In the genomic region with DNA sequence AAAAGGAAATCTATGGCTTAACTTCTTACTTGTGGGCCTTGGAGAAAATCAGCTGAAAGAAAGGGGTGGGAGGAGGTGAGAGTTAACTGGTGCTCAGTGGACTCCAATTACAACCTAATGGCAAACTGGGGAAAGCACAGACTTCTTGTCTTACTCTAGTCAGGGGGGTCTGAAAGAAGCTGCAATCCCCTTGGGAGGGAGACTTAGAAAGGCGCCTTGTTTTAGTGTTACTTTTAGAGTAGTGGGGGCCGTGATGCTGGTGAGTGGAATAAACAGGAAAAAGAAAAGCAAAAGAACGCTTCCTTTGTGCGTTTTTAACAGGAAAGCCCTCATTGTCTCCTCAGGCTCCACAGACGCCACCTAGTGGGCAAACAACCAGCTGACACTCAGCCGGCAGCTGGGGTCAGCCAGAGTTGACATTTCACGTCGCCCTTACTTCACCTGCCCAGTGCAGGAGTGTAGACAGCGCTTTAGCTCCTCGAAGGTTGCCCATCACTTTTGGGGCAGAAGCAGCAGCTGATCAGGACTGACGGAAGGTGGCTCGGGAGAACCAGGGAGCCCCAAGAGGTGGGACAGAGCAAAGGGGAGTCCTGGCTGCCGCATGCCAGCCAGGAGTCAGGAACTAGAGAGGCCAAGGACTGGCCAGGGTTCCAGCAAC, we compare ENCODE assay signal across 8 cellular contexts. TPM values are rescaled to one million over a fixed set of nuclear protein-coding genes. Genes with fewer than 3 reads are reported as not detected.
DNase-seq lines count a peak whose midpoint lies in the region; ATAC-seq and TF ChIP-seq lines count a peak whose summit lies in the region.

No MANE protein-coding gene starts in this region.

- WGBS in ovary, 3 donors: 19 to 22% (median 22%) methylated on average over 13 of the region's 13 CpGs
- WGBS in thyroid gland, 2 donors: 20 to 25% methylated on average over 13 of the region's 13 CpGs

- peaks cover 14% of the 10 kb centered on the region for H3K4me1 ChIP-seq in DND-41 (ENCODE audit: insufficient read depth, low read length)
- no peaks in the 10 kb centered on the region for H3K4me1 ChIP-seq in ovary (ENCODE audit: insufficient read depth)
- H3K4me1 ChIP-seq in thyroid gland: peaks cover 0 to 8% of the 10 kb centered on the region in 2 donors

- no peak for TF ChIP-seq EP300 in ovary (IDR thresholded peaks at IDR 0.05)

- intact Hi-C loops in ovary (cut with DNase I) (no loop called here), thyroid gland (cut with DNase I) (no loop called here)

- H2AFZ ChIP-seq in DND-41 (ENCODE audit: low read depth, low read length): peak overlapping the region; percentile 91

- H3K27me3 ChIP-seq in DND-41 (ENCODE audit: insufficient read depth, low read length, poor library complexity) (peaks cover 3% of the 10 kb centered on the region), ovary (no peaks in the 10 kb centered on the region), thyroid gland (no peaks in the 10 kb centered on the region)

- DNase-seq in DND-41: peak; percentile 82
- peak; percentile 76 for DNase-seq in KG1 (lab: John Stamatoyannopoulos, UW)
- DNase-seq in SHP77 treated with DMSO at 0.1 percent for 48 hours (lab: John Stamatoyannopoulos, UW): peak; percentile 55
- DNase-seq in activated naive CD4-positive, alpha-beta T cell treated with Interleukin-2 at 50 U/mL for 16 hours: peak; percentile 76
- DNase-seq in glomerular endothelial cell (ENCODE audit: extremely low read depth, low read depth, low spot score): peak; percentile 33
- DNase-seq in ovary: peak; percentile 20 to 69 (median 49)
- peak; percentile 74 to 84 for DNase-seq in thyroid gland

- H3K27ac ChIP-seq in DND-41 (ENCODE audit: low read length) (peak overlapping the region; percentile 77), ovary (no peak overlapping the region), thyroid gland (peak overlapping the region in 1 of 3 donors; percentile 28)

- ATAC-seq in DND-41 (ENCODE audit: insufficient read depth, low read depth) (peak; percentile 96), GM21576 (IDR thresholded peaks at IDR 0.05; ENCODE audit: unreplicated experiment) (peak; percentile 92)

- H3K36me3 ChIP-seq in DND-41 (ENCODE audit: insufficient read depth, low read length) (no peaks in the 10 kb centered on the region), ovary (no peaks in the 10 kb centered on the region), thyroid gland (no peaks in the 10 kb centered on the region)

- H3K4me3 ChIP-seq in DND-41 (ENCODE audit: low read depth in 1 of 2, low read length in 2 of 2) (peak overlapping the region in 1 of 2 experiments; percentile 49; a peak in 2 of 4 replicates), ovary (no peak overlapping the region), thyroid gland (replicated peaks in 1 of 3) (no peak overlapping the region)

- peak overlapping the region; percentile 69 for H3K4me2 ChIP-seq in DND-41 (ENCODE audit: insufficient read depth, low read length)

- TF ChIP-seq CTCF in DND-41 (IDR thresholded peaks at IDR 0.05; ENCODE audit: borderline replicate concordance, extremely low read depth, low read length, poor library complexity, severe bottlenecking) (peak; percentile 96), ovary (IDR thresholded peaks at IDR 0.05) (peak in 2 of 3 donors; percentile 32 to 37), thyroid gland (IDR thresholded peaks at IDR 0.05) (peak; percentile 69 to 94 (median 76))

- no peaks in the 10 kb centered on the region for H4K20me1 ChIP-seq in DND-41 (ENCODE audit: insufficient read depth, low read length)

- H3K9ac ChIP-seq in DND-41 (ENCODE audit: low read depth, low read length): peak overlapping the region; percentile 49

- no peak for TF ChIP-seq POLR2A in ovary (IDR thresholded peaks at IDR 0.05)
- TF ChIP-seq POLR2A in thyroid gland (IDR thresholded peaks at IDR 0.05): no peak

- H3K79me2 ChIP-seq in DND-41 (ENCODE audit: insufficient read depth, low read length): no peaks in the 10 kb centered on the region

- H3K9me3 ChIP-seq in DND-41 (ENCODE audit: insufficient read depth, low read length, severe bottlenecking) (no peaks in the 10 kb centered on the region), ovary (no peaks in the 10 kb centered on the region), thyroid gland (no peaks in the 10 kb centered on the region)

RNA-seq across cellular contexts. Expression of gene GORASP2, which starts 55.9 kb away (rescaled TPM):
- total RNA-seq in glomerular endothelial cell: 64.4 and 75.4 TPM in 2 replicates
- total RNA-seq in ovary: 10 to 100 TPM; 23.8 to 89.2 (median 71.0) TPM
- polyA plus RNA-seq in ovary: 100 to 1,000 TPM in 1 of 2 donors, 10 to 100 TPM in 1; 41.7 to 132 TPM
- total RNA-seq in thyroid gland: 100 to 1,000 TPM in 1 of 4 donors, 10 to 100 TPM in 3; 79.6 to 114 (median 87.1) TPM

RNA-seq across cellular contexts. Expression of gene GAD1, which starts 56.5 kb away (rescaled TPM):
- 0.35 TPM in 1 of 2 replicates, not detected in the other for total RNA-seq in glomerular endothelial cell
- total RNA-seq in ovary: under 1 TPM in 6 of 7 donors, not detected in 1; 0.22 to 0.36 (median 0.29) TPM
- under 1 TPM; 0.57 to 0.77 TPM for polyA plus RNA-seq in ovary
- total RNA-seq in thyroid gland: under 1 TPM; 0.11 to 0.94 (median 0.46) TPM

Comparison
In these comparisons a context has a peak if more than half of its experiments do, and no peak if none do; other contexts are left out.
1. CTCF ChIP-seq: peak in every context shown above with its lines; median percentile 96 in DND-41; 76 in thyroid gland; 34 in ovary.